19 cellular contexts compared by ENCODE assay signal in the genomic region with DNA sequence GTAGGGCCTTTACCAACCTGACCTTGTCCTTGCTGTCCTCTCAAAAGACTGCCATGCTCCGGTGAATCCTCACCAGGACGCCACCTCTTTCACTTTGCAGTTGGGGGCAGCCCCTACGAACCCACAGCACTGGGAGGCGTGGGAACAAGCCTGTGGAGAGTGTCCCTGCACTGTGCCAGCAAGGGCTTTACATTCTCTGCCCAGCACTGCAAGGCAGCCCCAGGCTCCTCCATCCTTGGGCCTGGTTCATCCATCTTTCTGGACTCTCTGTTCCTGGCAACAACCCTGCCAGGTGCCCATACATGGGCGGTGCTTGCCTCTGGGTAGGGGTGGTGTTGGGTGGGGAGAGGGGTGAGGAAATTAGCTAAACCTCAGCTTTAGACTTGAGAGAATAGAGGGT. TPM values are rescaled to one million over a fixed set of nuclear protein-coding genes. Genes with fewer than 3 reads are reported as not detected.
DNase-seq lines count a peak whose midpoint lies in the region; ATAC-seq and TF ChIP-seq lines count a peak whose summit lies in the region.
"Had no signal": no experiment of that assay in that cellular context is flagged by ENCODE, and none has a peak within 500 bp of the region (broad histone marks: within the 10 kb centered on the region; RNA-seq: fewer than 3 reads in every experiment).

No MANE protein-coding gene starts in this region.

- peaks cover 8% of the 10 kb centered on the region for H3K36me3 Mint-ChIP-seq in activated naive CD4-positive, alpha-beta T cell treated with anti-CD3 and anti-CD28 coated beads, Interleukin-2, amount 10 ng/mL, durations not matched to agents 7 days and 5 days
- peaks cover 7% of the 10 kb centered on the region for H3K36me3 Mint-ChIP-seq in type B pancreatic cell
- H3K36me3 Mint-ChIP-seq: CD8-positive, alpha-beta memory T cell had no signal

- peaks cover 4% of the 10 kb centered on the region for H3K4me1 Mint-ChIP-seq in activated naive CD4-positive, alpha-beta T cell treated with anti-CD3 and anti-CD28 coated beads, Interleukin-2, amount 10 ng/mL, durations not matched to agents 7 days and 5 days
- H3K4me1 Mint-ChIP-seq in type B pancreatic cell (ENCODE audit: unreplicated experiment): peaks cover 10% of the 10 kb centered on the region

- H3K4me3 Mint-ChIP-seq in activated naive CD4-positive, alpha-beta T cell treated with anti-CD3 and anti-CD28 coated beads, Interleukin-2, amount 10 ng/mL, durations not matched to agents 7 days and 5 days: no peak overlapping the region
- H3K4me3 Mint-ChIP-seq in type B pancreatic cell: no peak overlapping the region

- H3K9me3 ChIP-seq in MG63: peaks cover 9% of the 10 kb centered on the region

- no peak for DNase-seq in activated naive CD4-positive, alpha-beta T cell treated with anti-CD3 and anti-CD28 coated beads, Interleukin-2, amount 10 ng/mL, durations not matched to agents 7 days and 5 days
- no peak for DNase-seq in activated naive CD4-positive, alpha-beta T cell (lab: John Stamatoyannopoulos, UW)
- DNase-seq in MG63 (peak; percentile 1), mesenteric fat pad (ENCODE audit: low spot score) (peak; percentile 43), type B pancreatic cell (ENCODE audit: extremely low spot score, unreplicated experiment) (peak; percentile 36), activated gamma-delta T cell (lab: John Stamatoyannopoulos, UW) (no peak)
- DNase-seq: CD8-positive, alpha-beta memory T cell; NCI-H1417 treated with DMSO at 0.1 percent for 48 hours; NCI-H2029; NCI-H2171 treated with DMSO at 0.1 percent for 48 hours; NCI-H82; Right ventricle myocardium superior had no signal

- TF ChIP-seq CTCF in type B pancreatic cell (conservative IDR thresholded peaks at IDR 0.05): no peak

- peaks cover 7% of the 10 kb centered on the region for H3K9me3 Mint-ChIP-seq in activated naive CD4-positive, alpha-beta T cell treated with anti-CD3 and anti-CD28 coated beads, Interleukin-2, amount 10 ng/mL, durations not matched to agents 7 days and 5 days
- H3K9me3 Mint-ChIP-seq in type B pancreatic cell: no peaks in the 10 kb centered on the region

- CTCF ChIA-PET in activated naive CD4-positive, alpha-beta T cell treated with anti-CD3 and anti-CD28 coated beads, Interleukin-2, amount 10 ng/mL, durations not matched to agents 7 days and 5 days (lab: Charles Lee): no interaction called here

- peaks cover 88% of the 10 kb centered on the region for H3K27me3 Mint-ChIP-seq in activated naive CD4-positive, alpha-beta T cell treated with anti-CD3 and anti-CD28 coated beads, Interleukin-2, amount 10 ng/mL, durations not matched to agents 7 days and 5 days
- peaks cover 91% of the 10 kb centered on the region for H3K27me3 Mint-ChIP-seq in type B pancreatic cell

- no peaks in the 10 kb centered on the region for H3K36me3 ChIP-seq in MG63
- H3K36me3 ChIP-seq: BLaER1 had no signal

- H3K27ac Mint-ChIP-seq in activated naive CD4-positive, alpha-beta T cell treated with anti-CD3 and anti-CD28 coated beads, Interleukin-2, amount 10 ng/mL, durations not matched to agents 7 days and 5 days: peak overlapping the region; percentile 71
- no peak overlapping the region for H3K27ac Mint-ChIP-seq in type B pancreatic cell

- no peak overlapping the region for H3K4me3 ChIP-seq in MG63
- H3K4me3 ChIP-seq: BLaER1 had no signal

- peaks cover 71% of the 10 kb centered on the region for H3K27me3 ChIP-seq in MG63

- ATAC-seq in GM19351 (IDR thresholded peaks at IDR 0.05; ENCODE audit: unreplicated experiment): no peak
- ATAC-seq in GM19397 (IDR thresholded peaks at IDR 0.05; ENCODE audit: unreplicated experiment): no peak
- ATAC-seq: Panc1 had no signal

RNA-seq across cellular contexts. Expression of a gene that starts 1.4 kb away (rescaled TPM):
- not detected in 2 replicates for total RNA-seq in MG63 (2014; rRNA removed; shearing (Covaris generic); ENCODE audit: low replicate concordance)
- total RNA-seq in mesenteric fat pad (not detected), type B pancreatic cell (ENCODE audit: low replicate concordance) (0.34 and 0.62 TPM in 2 replicates)
- total RNA-seq: CD8-positive, alpha-beta memory T cell; G401; H1; NCI-H460; Right ventricle myocardium superior had no signal

RNA-seq across cellular contexts. Expression of a gene that starts 5.1 kb away (rescaled TPM):
- total RNA-seq in MG63 (2014; rRNA removed; shearing (Covaris generic); ENCODE audit: low replicate concordance): not detected in 2 replicates
- not detected for total RNA-seq in mesenteric fat pad
- 1.6 and 6.2 TPM in 2 replicates for total RNA-seq in type B pancreatic cell (ENCODE audit: low replicate concordance)
- total RNA-seq: CD8-positive, alpha-beta memory T cell; G401; H1; NCI-H460; Right ventricle myocardium superior had no signal

Comparison
In these comparisons a context has a peak if more than half of its experiments do, and no peak if none do; other contexts are left out.
1. DNase-seq: peak in MG63 (single experiment), mesenteric fat pad (single experiment) and type B pancreatic cell (single experiment); none in activated naive CD4-positive, alpha-beta T cell treated with anti-CD3 and anti-CD28 coated beads, Interleukin-2, amount 10 ng/mL, durations not matched to agents 7 days and 5 days (single experiment), activated naive CD4-positive, alpha-beta T cell (0 of 4) and activated gamma-delta T cell (single experiment).